In the genomic region with DNA sequence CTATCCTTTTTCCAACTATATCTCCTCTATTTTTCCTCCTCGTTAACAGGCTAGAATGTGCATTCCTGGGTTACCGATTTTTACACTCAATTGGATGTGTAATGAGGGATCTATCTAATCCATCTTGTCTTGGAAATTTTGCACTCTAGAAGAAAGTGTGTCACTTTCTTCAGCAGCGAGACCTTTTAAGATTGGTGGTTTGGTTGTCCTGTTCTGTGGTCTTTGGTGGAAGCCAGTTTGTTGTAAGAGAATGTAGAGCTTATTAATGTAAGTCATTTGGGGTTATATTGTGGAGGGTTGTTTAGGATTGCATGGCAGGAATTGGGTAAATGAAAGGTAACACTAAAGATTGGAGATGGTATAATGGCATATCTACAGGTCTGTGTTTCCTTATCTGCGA, we compare ENCODE assay signal across 1 cellular context.
TF ChIP-seq lines count a peak whose summit lies in the region.

No MANE protein-coding gene starts in this region.

TF ChIP-seq in K562, 482 proteins besides CTCF, POLR2A, EP300 and RAD21:
- TF ChIP-seq NCOA4 (IDR thresholded peaks at IDR 0.05; ENCODE audit: partially characterized antibody): no peak
- peak; percentile 60; the same call in 1 of the 2 replicates for TF ChIP-seq SUPT5H (IDR thresholded peaks at IDR 0.05)
- TF ChIP-seq POLR2B (IDR thresholded peaks at IDR 0.05; ENCODE audit: low read depth, partially characterized antibody): peak; percentile 55
- 0 out of 2 replicates have a peak, but pooled peaks have one; percentile 42 for TF ChIP-seq KHSRP (IDR thresholded peaks at IDR 0.05)
